In genomic region chr7:131021460-131021859, GRCh38 we compare ENCODE assay signal across 12 cellular contexts.
DNase-seq lines count a peak whose midpoint lies in the region; ATAC-seq and TF ChIP-seq lines count a peak whose summit lies in the region.
"Had no signal": no experiment of that assay in that cellular context is flagged by ENCODE, and none has a peak within 500 bp of the region (broad histone marks: within the 10 kb centered on the region; RNA-seq: fewer than 3 reads in every experiment).

No MANE protein-coding gene starts in this region.

- H3K9me3 ChIP-seq in CD4-positive, alpha-beta memory T cell (ENCODE audit: control insufficient read depth in 1 of 2, low read length in 2 of 2) = no peaks in the 10 kb centered on the region
- no peaks in the 10 kb centered on the region for H3K9me3 ChIP-seq in gastroesophageal sphincter

- 80 to 83% methylated on average over 1 to 5 of the region's 5 CpGs for WGBS in gastroesophageal sphincter (ENCODE audit: low coverage in 1 of 2), 2 donors

- no peak for TF ChIP-seq POLR2A in gastroesophageal sphincter (IDR thresholded peaks at IDR 0.05)

- H3K27me3 ChIP-seq in CD4-positive, alpha-beta memory T cell (ENCODE audit: insufficient read depth, low read length) = no peaks in the 10 kb centered on the region
- H3K27me3 ChIP-seq in gastroesophageal sphincter = no peaks in the 10 kb centered on the region
- H3K27me3 ChIP-seq in brain microvascular endothelial cell (replicated peaks) = no peaks in the 10 kb centered on the region

- DNase-seq in CD4-positive, alpha-beta memory T cell = no peak
- DNase-seq in activated T-helper 1 cell treated with anti-CD3 and anti-CD28 coated beads, Interleukin-12 subunit alpha, Interleukin-12 subunit beta, Interleukin-2, Interleukin-4 antibody, amounts not matched to agents 30 ng/mL and 10 ng/mL and 1 ng/mL, durations not matched to agents 14 hours and 24 hours and 36 hours (ENCODE audit: low spot score) = no peak
- no peak for DNase-seq in stimulated activated CD8-positive, alpha-beta memory T cell treated with anti-CD3 and anti-CD28 coated beads, Interleukin-4, amount 100 ng/mL, for 48 hours
- DNase-seq in NCI-H774 (lab: John Stamatoyannopoulos, UW) = no peak
- no peak for DNase-seq in brain microvascular endothelial cell
- DNase-seq: NCI-H1436 treated with DMSO at 0.1 percent for 48 hours; stimulated activated CD4-positive, alpha-beta T cell treated with anti-CD3 and anti-CD28 coated beads, Interleukin-4, amount 100 ng/mL, for 4 hours; T1000 had no signal

- H3K4me3 Mint-ChIP-seq in CD4-positive, alpha-beta memory T cell = peak overlapping the region; percentile 53 to 78 (median 74)
- peak overlapping the region; percentile 5 for H3K4me3 Mint-ChIP-seq in activated T-helper 1 cell treated with anti-CD3 and anti-CD28 coated beads, Interleukin-12 subunit alpha, Interleukin-12 subunit beta, Interleukin-2, Interleukin-4 antibody, amounts not matched to agents 30 ng/mL and 10 ng/mL and 1 ng/mL, durations not matched to agents 14 hours and 24 hours and 36 hours

- ATAC-seq in GM18909 (IDR thresholded peaks at IDR 0.05; ENCODE audit: poor library complexity, unreplicated experiment) (peak; percentile 53), HG02973 (IDR thresholded peaks at IDR 0.05; ENCODE audit: unreplicated experiment) (peak; percentile 55), gastroesophageal sphincter (no peak)

- CTCF ChIA-PET in CD4-positive, alpha-beta memory T cell (lab: Charles Lee; ENCODE audit: partially characterized antibody) = interaction anchor here (1.3 to 3.8 kb wide), 2 partner anchors 39 to 125 kb away, joined by 4 to 26 read pairs; no protein-coding TSS in a partner anchor

- H3K4me3 ChIP-seq in CD4-positive, alpha-beta memory T cell (ENCODE audit: low read length in 2 of 2) = peak overlapping the region in 1 of 2 donors; percentile 12
- H3K4me3 ChIP-seq in gastroesophageal sphincter (no peak overlapping the region), brain microvascular endothelial cell (ENCODE audit: low read depth, low read length) (no peak overlapping the region)

- POLR2A ChIA-PET in CD4-positive, alpha-beta memory T cell (lab: Charles Lee; ENCODE audit: partially characterized antibody) = interaction anchor here (0.5 to 1.0 kb wide), 3 partner anchors 9 to 107 kb away, joined by 3 to 4 read pairs (median 3); no protein-coding TSS in a partner anchor

- no peaks in the 10 kb centered on the region for H3K36me3 ChIP-seq in CD4-positive, alpha-beta memory T cell (ENCODE audit: insufficient read depth, low read length)
- H3K36me3 ChIP-seq in gastroesophageal sphincter = peaks cover 0 to 20% of the 10 kb centered on the region in 2 donors
- no peaks in the 10 kb centered on the region for H3K36me3 ChIP-seq in brain microvascular endothelial cell (replicated peaks)

- H3K4me1 ChIP-seq in CD4-positive, alpha-beta memory T cell (ENCODE audit: insufficient read depth, low read length) = peaks cover 95% of the 10 kb centered on the region
- H3K4me1 ChIP-seq in gastroesophageal sphincter = peaks cover 9 to 90% (median 14%) of the 10 kb centered on the region in 3 donors

- H3K36me3 Mint-ChIP-seq in CD4-positive, alpha-beta memory T cell = peaks cover 30 to 46% of the 10 kb centered on the region in 2 donors
- peaks cover 41% of the 10 kb centered on the region for H3K36me3 Mint-ChIP-seq in activated T-helper 1 cell treated with anti-CD3 and anti-CD28 coated beads, Interleukin-12 subunit alpha, Interleukin-12 subunit beta, Interleukin-2, Interleukin-4 antibody, amounts not matched to agents 30 ng/mL and 10 ng/mL and 1 ng/mL, durations not matched to agents 14 hours and 24 hours and 36 hours (ENCODE audit: low read depth)
- H3K36me3 Mint-ChIP-seq: brain had no signal

- no peak for TF ChIP-seq EP300 in gastroesophageal sphincter (IDR thresholded peaks at IDR 0.05)

- H3K27ac Mint-ChIP-seq in CD4-positive, alpha-beta memory T cell = peak overlapping the region; percentile 62 to 95 (median 89)
- H3K27ac Mint-ChIP-seq in activated T-helper 1 cell treated with anti-CD3 and anti-CD28 coated beads, Interleukin-12 subunit alpha, Interleukin-12 subunit beta, Interleukin-2, Interleukin-4 antibody, amounts not matched to agents 30 ng/mL and 10 ng/mL and 1 ng/mL, durations not matched to agents 14 hours and 24 hours and 36 hours = peak overlapping the region; percentile 87

- TF ChIP-seq CTCF in gastroesophageal sphincter (IDR thresholded peaks at IDR 0.05) (no peak), brain microvascular endothelial cell (IDR thresholded peaks at IDR 0.05; ENCODE audit: low read depth, low read length, missing control alignments) (no peak)

- in situ Hi-C loops in brain microvascular endothelial cell (cut with HindIII; ENCODE audit: low pct_ligation_motif_present, low sequenced_read_pairs) = no loop called here

- H3K9me3 Mint-ChIP-seq in CD4-positive, alpha-beta memory T cell = no peaks in the 10 kb centered on the region
- H3K9me3 Mint-ChIP-seq in activated T-helper 1 cell treated with anti-CD3 and anti-CD28 coated beads, Interleukin-12 subunit alpha, Interleukin-12 subunit beta, Interleukin-2, Interleukin-4 antibody, amounts not matched to agents 30 ng/mL and 10 ng/mL and 1 ng/mL, durations not matched to agents 14 hours and 24 hours and 36 hours = peaks cover 16% of the 10 kb centered on the region
- H3K9me3 Mint-ChIP-seq: brain had no signal

- intact Hi-C loops in CD4-positive, alpha-beta memory T cell (cut with micrococcal nuclease) = no loop called here
- intact Hi-C loops in activated T-helper 1 cell treated with anti-CD3 and anti-CD28 coated beads, Interleukin-12 subunit alpha, Interleukin-12 subunit beta, Interleukin-2, Interleukin-4 antibody, amounts not matched to agents 30 ng/mL and 10 ng/mL and 1 ng/mL, durations not matched to agents 14 hours and 24 hours and 36 hours (cut with micrococcal nuclease) = loop anchor here (1.0 kb wide), 2 partner anchors 9 to 10 kb away; no protein-coding TSS in a partner anchor

- H3K27ac ChIP-seq in CD4-positive, alpha-beta memory T cell (ENCODE audit: low read depth, low read length) = peak overlapping the region; percentile 27
- H3K27ac ChIP-seq in gastroesophageal sphincter (no peak overlapping the region), brain microvascular endothelial cell (no peak overlapping the region)

- no peaks in the 10 kb centered on the region for H3K27me3 Mint-ChIP-seq in CD4-positive, alpha-beta memory T cell
- H3K27me3 Mint-ChIP-seq in activated T-helper 1 cell treated with anti-CD3 and anti-CD28 coated beads, Interleukin-12 subunit alpha, Interleukin-12 subunit beta, Interleukin-2, Interleukin-4 antibody, amounts not matched to agents 30 ng/mL and 10 ng/mL and 1 ng/mL, durations not matched to agents 14 hours and 24 hours and 36 hours (ENCODE audit: insufficient read depth) = no peaks in the 10 kb centered on the region
- H3K27me3 Mint-ChIP-seq: brain had no signal

- H3K4me1 Mint-ChIP-seq in CD4-positive, alpha-beta memory T cell = peaks cover 64 to 92% (median 79%) of the 10 kb centered on the region in 4 donors
- H3K4me1 Mint-ChIP-seq in activated T-helper 1 cell treated with anti-CD3 and anti-CD28 coated beads, Interleukin-12 subunit alpha, Interleukin-12 subunit beta, Interleukin-2, Interleukin-4 antibody, amounts not matched to agents 30 ng/mL and 10 ng/mL and 1 ng/mL, durations not matched to agents 14 hours and 24 hours and 36 hours (ENCODE audit: low read depth) = peaks cover 43% of the 10 kb centered on the region
